ENCODE assay signal across 20 cellular contexts in the genomic region with DNA sequence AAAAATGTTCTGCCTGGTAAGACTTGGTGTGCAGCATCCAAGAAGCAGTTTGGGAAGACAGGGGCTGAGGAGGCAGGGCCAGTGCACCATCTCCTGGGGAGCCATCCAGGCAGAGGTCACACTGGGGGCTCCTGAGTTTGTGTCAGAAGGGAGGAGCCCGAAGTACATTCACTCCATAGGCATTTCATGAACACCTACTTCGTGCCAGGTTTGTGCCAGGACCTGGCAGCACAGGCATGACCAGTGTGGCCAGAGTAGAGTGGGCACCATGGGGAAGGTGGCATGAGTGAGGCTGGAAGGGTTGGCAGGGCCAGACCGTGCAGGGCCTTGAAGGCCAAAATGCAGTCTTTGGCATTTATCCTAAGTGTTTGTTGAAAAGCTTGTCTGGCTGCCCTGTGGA.
"Had no signal": no experiment of that assay in that cellular context is flagged by ENCODE, and none has a peak within 500 bp of the region (broad histone marks: within the 10 kb centered on the region; RNA-seq: fewer than 3 reads in every experiment).

No MANE protein-coding gene starts in this region.

- H3K27ac ChIP-seq: epithelial cell of prostate, parathyroid adenoma, prostate gland, right lobe of liver, thyroid gland had no signal

- H3K9me3 Mint-ChIP-seq: central memory CD8-positive, alpha-beta T cell; dendritic cell treated with granulocyte-macrophage colony-stimulating factor and Interleukin-4, amounts not matched to agents 40 ng/mL and 50 ng/mL, for 4 days; effector memory CD8-positive, alpha-beta T cell; stimulated activated effector memory CD8-positive, alpha-beta T cell treated with anti-CD3 and anti-CD28 coated beads, Interleukin-12 subunit alpha, Interleukin-12 subunit beta, amount 100 ng/mL, for 72 hours; stimulated activated naive CD8-positive, alpha-beta T cell treated with anti-CD3 and anti-CD28 coated beads, Interleukin-15, Interleukin-2, amounts not matched to agents 100 ng/mL and 50 ng/mL, for 24 hours; type B pancreatic cell had no signal

- H3K4me3 Mint-ChIP-seq: central memory CD8-positive, alpha-beta T cell; dendritic cell treated with granulocyte-macrophage colony-stimulating factor and Interleukin-4, amounts not matched to agents 40 ng/mL and 50 ng/mL, for 4 days; effector memory CD8-positive, alpha-beta T cell; naive thymus-derived CD4-positive, alpha-beta T cell; stimulated activated effector memory CD8-positive, alpha-beta T cell treated with anti-CD3 and anti-CD28 coated beads, Interleukin-12 subunit alpha, Interleukin-12 subunit beta, amount 100 ng/mL, for 72 hours; stimulated activated naive CD8-positive, alpha-beta T cell treated with anti-CD3 and anti-CD28 coated beads, Interleukin-15, Interleukin-2, amounts not matched to agents 100 ng/mL and 50 ng/mL, for 24 hours; type B pancreatic cell had no signal

- H3K9ac ChIP-seq: parathyroid adenoma had no signal

- H3K27me3 ChIP-seq: esophagus muscularis mucosa, gastroesophageal sphincter, right lobe of liver, thyroid gland had no signal

- H3K36me3 Mint-ChIP-seq: naive thymus-derived CD4-positive, alpha-beta T cell; stimulated activated effector memory CD8-positive, alpha-beta T cell treated with anti-CD3 and anti-CD28 coated beads, Interleukin-12 subunit alpha, Interleukin-12 subunit beta, amount 100 ng/mL, for 72 hours; type B pancreatic cell had no signal

- H3K9me3 ChIP-seq: prostate gland, right lobe of liver, thyroid gland had no signal

- H3K4me1 ChIP-seq: parathyroid adenoma, prostate gland, right lobe of liver, thyroid gland had no signal

- H3K27me3 Mint-ChIP-seq: central memory CD8-positive, alpha-beta T cell; naive thymus-derived CD4-positive, alpha-beta T cell; stimulated activated naive CD8-positive, alpha-beta T cell treated with anti-CD3 and anti-CD28 coated beads, Interleukin-15, Interleukin-2, amounts not matched to agents 100 ng/mL and 50 ng/mL, for 24 hours had no signal

- H3K27ac Mint-ChIP-seq: dendritic cell treated with granulocyte-macrophage colony-stimulating factor and Interleukin-4, amounts not matched to agents 40 ng/mL and 50 ng/mL, for 4 days; effector memory CD8-positive, alpha-beta T cell; stimulated activated naive CD8-positive, alpha-beta T cell treated with anti-CD3 and anti-CD28 coated beads, Interleukin-15, Interleukin-2, amounts not matched to agents 100 ng/mL and 50 ng/mL, for 24 hours; type B pancreatic cell had no signal

- H3K79me2 ChIP-seq: parathyroid adenoma had no signal

- DNase-seq: effector memory CD8-positive, alpha-beta T cell; kidney glomerular epithelial cell; mesendoderm; naive thymus-derived CD4-positive, alpha-beta T cell; occipital lobe; right lobe of liver; stimulated activated CD4-positive, alpha-beta T cell treated with anti-CD3 and anti-CD28 coated beads, Interleukin-4, amount 100 ng/mL, for 1 hour; stimulated activated CD8-positive, alpha-beta memory T cell treated with anti-CD3 and anti-CD28 coated beads, Interleukin-4, amount 100 ng/mL, for 48 hours; substantia nigra; thyroid gland had no signal

- H3K36me3 ChIP-seq: esophagus muscularis mucosa, gastroesophageal sphincter, prostate gland, right lobe of liver, thyroid gland had no signal

- H2AFZ ChIP-seq: parathyroid adenoma had no signal

- ATAC-seq: effector memory CD8-positive, alpha-beta T cell; gastroesophageal sphincter; naive thymus-derived CD4-positive, alpha-beta T cell; stimulated activated effector memory CD8-positive, alpha-beta T cell treated with anti-CD3 and anti-CD28 coated beads, Interleukin-12 subunit alpha, Interleukin-12 subunit beta, amount 100 ng/mL, for 72 hours had no signal

- H3K4me3 ChIP-seq: esophagus muscularis mucosa, gastroesophageal sphincter, prostate gland, right lobe of liver, thyroid gland had no signal
